Comparison of ENCODE assay signal across 30 cellular contexts in genomic region chr16:20020976-20021375, GRCh38. TPM values are rescaled to one million over a fixed set of nuclear protein-coding genes. Genes with fewer than 3 reads are reported as not detected.
"Had no signal": no experiment of that assay in that cellular context is flagged by ENCODE, and none has a peak within 500 bp of the region (broad histone marks: within the 10 kb centered on the region; RNA-seq: fewer than 3 reads in every experiment).

No MANE protein-coding gene starts in this region.

- ATAC-seq: stimulated activated effector memory CD8-positive, alpha-beta T cell treated with anti-CD3 and anti-CD28 coated beads, Interleukin-12 subunit alpha, Interleukin-12 subunit beta, amount 100 ng/mL, for 72 hours; stimulated activated memory B cell treated with anti-CD40 and anti-IgM and Interleukin-4, amounts not matched to agents 10 μg/mL and 1 μg/mL and 100 μg/mL, for 72 hours; stimulated activated naive B cell treated with anti-CD40 and anti-IgM and Interleukin-4, amounts not matched to agents 10 μg/mL and 1 μg/mL and 100 μg/mL, for 72 hours; stimulated activated naive CD8-positive, alpha-beta T cell treated with anti-CD3 and anti-CD28 coated beads, Interleukin-15, amount 100 ng/mL, for 72 hours; stimulated activated naive CD8-positive, alpha-beta T cell treated with anti-CD3 and anti-CD28 coated beads, Interleukin-15, Interleukin-2, amounts not matched to agents 100 U/mL and 50 U/mL, for 24 hours; upper lobe of right lung had no signal

- H3K4me3 ChIP-seq: stomach, suprapubic skin, testis, thoracic aorta, thyroid gland, tibial artery, tibial nerve, transverse colon, upper lobe of left lung, upper lobe of right lung, uterus, vagina had no signal

- H3K36me3 ChIP-seq: stomach, suprapubic skin, thoracic aorta, thyroid gland, tibial artery, tibial nerve, transverse colon, upper lobe of left lung, upper lobe of right lung, uterus, vagina had no signal

- H3K27ac ChIP-seq: stomach, suprapubic skin, testis, thoracic aorta, thyroid gland, tibial artery, tibial nerve, transverse colon, upper lobe of left lung, upper lobe of right lung, uterus, vagina had no signal

- H3K27me3 ChIP-seq: stomach, suprapubic skin, testis, thyroid gland, tibial artery, tibial nerve, transverse colon, upper lobe of left lung, upper lobe of right lung, uterus, vagina had no signal

- DNase-seq: stimulated activated CD4-positive, alpha-beta T cell treated with anti-CD3 and anti-CD28 coated beads, Interleukin-2, amount 100 ng/mL, for 48 hours; stimulated activated CD4-positive, alpha-beta T cell treated with anti-CD3 and anti-CD28 coated beads, Interleukin-4, amount 100 ng/mL, for 1 hour; stimulated activated CD4-positive, alpha-beta T cell treated with anti-CD3 and anti-CD28 coated beads, Interleukin-4, amount 100 ng/mL, for 24 hours; stimulated activated CD4-positive, alpha-beta T cell treated with anti-CD3 and anti-CD28 coated beads, Interleukin-4, amount 100 ng/mL, for 4 hours; stimulated activated CD8-positive, alpha-beta memory T cell treated with anti-CD3 and anti-CD28 coated beads, Interleukin-4, amount 100 ng/mL, for 48 hours; stimulated activated naive B cell treated with anti-CD40 and anti-IgM and Interleukin-4, amounts not matched to agents 10 μg/mL and 1 μg/mL and 100 μg/mL, for 72 hours; stimulated activated naive CD4-positive, alpha-beta T cell; stimulated activated naive CD4-positive, alpha-beta T cell treated with Interleukin-2 at 50 U/mL for 16 hours; stimulated activated naive CD8-positive, alpha-beta T cell treated with anti-CD3 and anti-CD28 coated beads, Interleukin-15, amount 100 ng/mL, for 72 hours; stimulated activated naive CD8-positive, alpha-beta T cell treated with anti-CD3 and anti-CD28 coated beads, Interleukin-15, Interleukin-2, amounts not matched to agents 100 U/mL and 50 U/mL, for 24 hours; stomach; substantia nigra; testis; thyroid gland; tibial artery; transverse colon; trophoblast cell; upper lobe of left lung; upper lobe of right lung; uterus had no signal

- H3K9me3 ChIP-seq: stomach, suprapubic skin, testis, thoracic aorta, thyroid gland, tibial artery, transverse colon, upper lobe of left lung, upper lobe of right lung, uterus, vagina had no signal

- FAIRE-seq: urothelium cell line had no signal

- H3K4me1 ChIP-seq: stomach, suprapubic skin, testis, thyroid gland, tibial artery, tibial nerve, transverse colon, upper lobe of left lung, upper lobe of right lung, uterus, vagina had no signal

RNA-seq across cellular contexts. Expression of gene GPR139, which starts 52.7 kb away (rescaled TPM):
- total RNA-seq: stomach, subcutaneous adipose tissue, suprapubic skin, testis, thoracic aorta, thyroid gland, tibial nerve, transverse colon, upper lobe of left lung, upper lobe of right lung, ureter, urinary bladder, uterus, vagina had no signal
- polyA plus RNA-seq: stomach, urinary bladder had no signal
